In genomic region chr7:39948375-39948774, GRCh38 we compare ENCODE assay signal across 8 cellular contexts. TPM values are rescaled to one million over a fixed set of nuclear protein-coding genes. Genes with fewer than 3 reads are reported as not detected.
DNase-seq lines count a peak whose midpoint lies in the region; ATAC-seq and TF ChIP-seq lines count a peak whose summit lies in the region.

No MANE protein-coding gene starts in this region.

- peak overlapping the region; percentile 98 for H3K27ac ChIP-seq in cardiac muscle cell
- peak overlapping the region; percentile 93 for H3K27ac ChIP-seq in right cardiac atrium (ENCODE audit: low read length)

- 66% methylated on average over 8 of the region's 8 CpGs for WGBS in right cardiac atrium

- peak overlapping the region; percentile 50 for H3K4me3 ChIP-seq in cardiac muscle cell
- H3K4me3 ChIP-seq in right cardiac atrium (ENCODE audit: low read length), result peak overlapping the region; percentile 70

- intact Hi-C loops in Right ventricle myocardium inferior (cut with DNase I), result loop anchor here (5.0 kb wide), 1 partner anchor 326 kb away; the partner anchor contains the start of gene RALA
- intact Hi-C loops in right cardiac atrium (cut with DNase I), result loop anchor here in 1 of 4 donors (5.0 kb wide), 1 partner anchor 116 kb away; no protein-coding TSS in a partner anchor

- H3K36me3 Mint-ChIP-seq in stimulated activated memory B cell treated with anti-CD40 and anti-IgM and Interleukin-4, amounts not matched to agents 10 μg/mL and 1 μg/mL and 100 μg/mL, for 72 hours, result peaks cover 6% of the 10 kb centered on the region

- TF ChIP-seq CTCF in cardiac muscle cell (IDR thresholded peaks at IDR 0.05; ENCODE audit: low read depth, low read length), result no peak

- H3K27ac Mint-ChIP-seq in stimulated activated memory B cell treated with anti-CD40 and anti-IgM and Interleukin-4, amounts not matched to agents 10 μg/mL and 1 μg/mL and 100 μg/mL, for 72 hours, result peak overlapping the region; percentile 96

- no peaks in the 10 kb centered on the region for H3K36me3 ChIP-seq in cardiac muscle cell

- H3K4me1 ChIP-seq in cardiac muscle cell (ENCODE audit: low read depth) (no peaks in the 10 kb centered on the region), right cardiac atrium (ENCODE audit: control insufficient read depth, insufficient read depth, low read length) (no peaks in the 10 kb centered on the region)

- H3K27me3 Mint-ChIP-seq in stimulated activated memory B cell treated with anti-CD40 and anti-IgM and Interleukin-4, amounts not matched to agents 10 μg/mL and 1 μg/mL and 100 μg/mL, for 72 hours, result no peaks in the 10 kb centered on the region

- peak in 1 of 2 donors; percentile 41 for DNase-seq in cardiac muscle cell (ENCODE audit: low read depth in 1 of 2, low spot score in 1 of 2)
- DNase-seq in Right ventricle myocardium inferior (ENCODE audit: missing footprints), result no peak
- DNase-seq in activated T-cell treated with anti-CD3 and anti-CD28 coated beads, Interleukin-2, amount 50 U/mL, for 48 hours, result peak; percentile 30 to 35
- DNase-seq in right cardiac atrium, result peak in 2 of 3 donors; percentile 14 to 52
- no peak for DNase-seq in NCI-H1930 (lab: John Stamatoyannopoulos, UW)
- no peak for DNase-seq in HT-29 (ENCODE audit: low spot score)

- H3K9me3 ChIP-seq in cardiac muscle cell (ENCODE audit: low read depth) (no peaks in the 10 kb centered on the region), right cardiac atrium (ENCODE audit: control insufficient read depth, low read length) (no peaks in the 10 kb centered on the region)

- no peaks in the 10 kb centered on the region for H3K9me3 Mint-ChIP-seq in stimulated activated memory B cell treated with anti-CD40 and anti-IgM and Interleukin-4, amounts not matched to agents 10 μg/mL and 1 μg/mL and 100 μg/mL, for 72 hours

- H3K4me3 Mint-ChIP-seq in stimulated activated memory B cell treated with anti-CD40 and anti-IgM and Interleukin-4, amounts not matched to agents 10 μg/mL and 1 μg/mL and 100 μg/mL, for 72 hours, result peak overlapping the region; percentile 91

- H3K27me3 ChIP-seq in cardiac muscle cell (no peaks in the 10 kb centered on the region), right cardiac atrium (ENCODE audit: control insufficient read depth, insufficient read depth) (no peaks in the 10 kb centered on the region)

- ATAC-seq in Right ventricle myocardium inferior, result no peak
- ATAC-seq in right cardiac atrium, result no peak
- no peak for ATAC-seq in stimulated activated memory B cell treated with anti-CD40 and anti-IgM and Interleukin-4, amounts not matched to agents 10 μg/mL and 1 μg/mL and 100 μg/mL, for 72 hours
- no peak for ATAC-seq in HG03469 (IDR thresholded peaks at IDR 0.05; ENCODE audit: unreplicated experiment)

- H3K4me1 Mint-ChIP-seq in stimulated activated memory B cell treated with anti-CD40 and anti-IgM and Interleukin-4, amounts not matched to agents 10 μg/mL and 1 μg/mL and 100 μg/mL, for 72 hours, result peaks cover 26% of the 10 kb centered on the region

RNA-seq across cellular contexts. Expression of gene CDK13, which starts 1.7 kb away (rescaled TPM):
- total RNA-seq in cardiac muscle cell (42.7 and 76.5 TPM in 2 replicates), Right ventricle myocardium inferior (22.6 TPM), right cardiac atrium (10 to 100 TPM; 28.5 to 32.1 (median 30.1) TPM)
- polyA plus RNA-seq in cardiac muscle cell (30.5 and 37.8 TPM in 2 replicates), right cardiac atrium (15.7 TPM)
- total RNA-seq in HT-29 (2014; rRNA removed; shearing (Covaris generic)), result 61.4 and 64.6 TPM in 2 replicates

Comparison
In these comparisons a context has a peak if more than half of its experiments do, and no peak if none do; other contexts are left out.
1. DNase-seq: peak in activated T-cell treated with anti-CD3 and anti-CD28 coated beads, Interleukin-2, amount 50 U/mL, for 48 hours (2 of 2) and right cardiac atrium (2 of 3); none in Right ventricle myocardium inferior (single experiment), NCI-H1930 (0 of 2) and HT-29 (single experiment).